1 cellular context compared by ENCODE assay signal in the genomic region with DNA sequence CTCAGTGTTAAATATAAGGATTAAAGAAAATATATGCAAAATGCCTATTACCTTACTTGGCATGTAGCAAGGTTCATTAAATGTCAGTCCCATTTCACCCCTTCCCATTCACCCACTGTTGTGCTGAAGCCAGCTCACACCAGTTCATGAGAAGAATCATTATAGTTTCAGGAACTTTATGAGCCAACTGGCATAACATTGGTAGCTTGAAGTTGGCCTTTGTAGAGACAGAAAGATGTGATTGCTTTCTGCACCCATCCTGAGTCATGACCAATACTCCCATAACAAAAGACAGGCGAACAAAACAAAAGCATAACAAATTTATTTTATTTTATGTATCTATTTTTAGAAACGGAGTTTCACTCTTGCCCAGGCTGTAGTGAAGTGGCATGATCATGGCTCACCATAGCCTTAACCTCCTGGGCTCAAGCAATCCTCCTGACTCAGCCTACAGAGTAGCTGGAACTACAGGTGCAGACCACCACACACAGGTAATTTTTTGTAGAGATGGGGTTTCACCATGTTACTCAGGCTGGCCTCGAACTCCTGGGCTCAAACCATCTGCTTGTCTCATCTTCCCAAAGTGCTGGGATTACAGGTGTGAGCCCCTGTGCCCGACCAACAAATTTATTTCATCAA.
TF ChIP-seq lines count a peak whose summit lies in the region.

No MANE protein-coding gene starts in this region.

TF ChIP-seq in WTC11, 78 proteins besides CTCF, POLR2A, EP300 and RAD21:
- TF ChIP-seq IRF2 (CRISPR knock-in tag; IDR thresholded peaks at IDR 0.05; ENCODE audit: borderline replicate concordance, low read depth) = no peak
